24 cellular contexts compared by ENCODE assay signal in the genomic region with DNA sequence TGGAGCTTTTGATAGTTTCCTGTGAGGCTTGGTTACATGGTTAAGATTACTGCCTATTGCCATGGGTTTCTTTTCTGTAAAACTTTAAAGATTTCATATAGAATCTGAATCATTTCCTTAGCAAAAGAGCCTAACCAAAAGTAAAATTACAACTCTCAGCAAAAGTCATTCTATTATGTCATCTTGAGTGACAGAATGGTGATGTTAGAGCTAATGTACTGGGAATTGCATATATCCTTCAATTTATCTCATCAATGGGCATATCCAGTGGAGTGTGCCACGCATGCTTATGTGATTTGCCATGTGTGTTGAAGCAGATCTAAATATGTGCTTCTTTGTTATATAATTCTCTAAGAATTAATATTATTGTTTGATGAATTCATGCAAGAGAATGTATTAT.
"Had no signal": no experiment of that assay in that cellular context is flagged by ENCODE, and none has a peak within 500 bp of the region (broad histone marks: within the 10 kb centered on the region; RNA-seq: fewer than 3 reads in every experiment).

No MANE protein-coding gene starts in this region.

- H3K27me3 ChIP-seq: stomach, suprapubic skin, testis, thyroid gland, tibial artery, tibial nerve, transverse colon, upper lobe of left lung, upper lobe of right lung, uterus, vagina had no signal

- H3K9me3 ChIP-seq: stomach, suprapubic skin, testis, thoracic aorta, thyroid gland, tibial artery, tibial nerve, transverse colon, upper lobe of left lung, upper lobe of right lung, uterus, vagina had no signal

- H3K36me3 ChIP-seq: stomach, suprapubic skin, thoracic aorta, thyroid gland, tibial artery, tibial nerve, transverse colon, upper lobe of left lung, upper lobe of right lung, uterus, vagina had no signal

- DNase-seq: stimulated activated CD4-positive, alpha-beta T cell treated with anti-CD3 and anti-CD28 coated beads, Interleukin-2, amount 100 ng/mL, for 48 hours; stimulated activated CD4-positive, alpha-beta T cell treated with anti-CD3 and anti-CD28 coated beads, Interleukin-4, amount 100 ng/mL, for 1 hour; stimulated activated CD4-positive, alpha-beta T cell treated with anti-CD3 and anti-CD28 coated beads, Interleukin-4, amount 100 ng/mL, for 24 hours; stimulated activated CD4-positive, alpha-beta T cell treated with anti-CD3 and anti-CD28 coated beads, Interleukin-4, amount 100 ng/mL, for 4 hours; stimulated activated CD8-positive, alpha-beta memory T cell treated with anti-CD3 and anti-CD28 coated beads, Interleukin-4, amount 100 ng/mL, for 48 hours; stimulated activated naive B cell treated with anti-CD40 and anti-IgM and Interleukin-4, amounts not matched to agents 10 μg/mL and 1 μg/mL and 100 μg/mL, for 72 hours; stimulated activated naive CD4-positive, alpha-beta T cell; stimulated activated naive CD4-positive, alpha-beta T cell treated with Interleukin-2 at 50 U/mL for 16 hours; stimulated activated naive CD8-positive, alpha-beta T cell treated with anti-CD3 and anti-CD28 coated beads, Interleukin-15, amount 100 ng/mL, for 72 hours; stimulated activated naive CD8-positive, alpha-beta T cell treated with anti-CD3 and anti-CD28 coated beads, Interleukin-15, Interleukin-2, amounts not matched to agents 100 U/mL and 50 U/mL, for 24 hours; stomach; substantia nigra; testis; thyroid gland; tibial artery; transverse colon; trophoblast cell; upper lobe of left lung; upper lobe of right lung; uterus had no signal

- H3K27ac ChIP-seq: stomach, suprapubic skin, testis, thoracic aorta, thyroid gland, tibial artery, tibial nerve, transverse colon, upper lobe of left lung, upper lobe of right lung, uterus, vagina had no signal

- H3K4me3 ChIP-seq: stomach, suprapubic skin, testis, thoracic aorta, thyroid gland, tibial artery, tibial nerve, transverse colon, upper lobe of left lung, upper lobe of right lung, uterus, vagina had no signal
